19 cellular contexts compared by ENCODE assay signal in genomic region chr6:145534986-145535385, GRCh38.
"Had no signal": no experiment of that assay in that cellular context is flagged by ENCODE, and none has a peak within 500 bp of the region (broad histone marks: within the 10 kb centered on the region; RNA-seq: fewer than 3 reads in every experiment).

No MANE protein-coding gene starts in this region.

- H3K9me3 ChIP-seq: esophagus squamous epithelium, gastroesophageal sphincter, neutrophil, right lobe of liver, transverse colon had no signal

- H3K27ac ChIP-seq: esophagus squamous epithelium, gastroesophageal sphincter, hepatocyte, neutrophil, right lobe of liver, transverse colon had no signal

- ATAC-seq: activated CD4-positive, alpha-beta T cell treated with anti-CD3 and anti-CD28 coated beads for 36 hours; gastroesophageal sphincter; left colon had no signal

- H3K36me3 ChIP-seq: esophagus squamous epithelium, gastroesophageal sphincter, neutrophil, right lobe of liver, transverse colon had no signal

- H3K4me1 ChIP-seq: esophagus squamous epithelium, gastroesophageal sphincter, right lobe of liver, transverse colon had no signal

- DNase-seq: activated CD4-positive, alpha-beta T cell treated with anti-CD3 and anti-CD28 coated beads for 36 hours; activated CD4-positive, CD25-positive, alpha-beta regulatory T cell; activated gamma-delta T cell; activated naive CD4-positive, alpha-beta T cell treated with anti-CD3 and anti-CD28 coated beads, Interleukin-2, amount 50 U/mL, for 16 hours; activated T-cell treated with anti-CD3 and anti-CD28 coated beads, Interleukin-2, amount 50 U/mL, for 1 hour; amniotic stem cell; caudate nucleus; esophagus squamous epithelium; left colon; mammary epithelial cell; naive B cell; nephron progenitor cell; right lobe of liver; stimulated activated CD4-positive, alpha-beta T cell treated with anti-CD3 and anti-CD28 coated beads, Interleukin-2, amount 100 ng/mL, for 48 hours; stimulated activated naive CD4-positive, alpha-beta T cell treated with Interleukin-2 at 50 U/mL for 16 hours; transverse colon had no signal

- H3K4me3 ChIP-seq: esophagus squamous epithelium, gastroesophageal sphincter, hepatocyte, right lobe of liver, transverse colon had no signal

- H3K27me3 ChIP-seq: esophagus squamous epithelium, gastroesophageal sphincter, hepatocyte, right lobe of liver, transverse colon had no signal
